Comparison of ENCODE assay signal across 1 cellular context in the genomic region with DNA sequence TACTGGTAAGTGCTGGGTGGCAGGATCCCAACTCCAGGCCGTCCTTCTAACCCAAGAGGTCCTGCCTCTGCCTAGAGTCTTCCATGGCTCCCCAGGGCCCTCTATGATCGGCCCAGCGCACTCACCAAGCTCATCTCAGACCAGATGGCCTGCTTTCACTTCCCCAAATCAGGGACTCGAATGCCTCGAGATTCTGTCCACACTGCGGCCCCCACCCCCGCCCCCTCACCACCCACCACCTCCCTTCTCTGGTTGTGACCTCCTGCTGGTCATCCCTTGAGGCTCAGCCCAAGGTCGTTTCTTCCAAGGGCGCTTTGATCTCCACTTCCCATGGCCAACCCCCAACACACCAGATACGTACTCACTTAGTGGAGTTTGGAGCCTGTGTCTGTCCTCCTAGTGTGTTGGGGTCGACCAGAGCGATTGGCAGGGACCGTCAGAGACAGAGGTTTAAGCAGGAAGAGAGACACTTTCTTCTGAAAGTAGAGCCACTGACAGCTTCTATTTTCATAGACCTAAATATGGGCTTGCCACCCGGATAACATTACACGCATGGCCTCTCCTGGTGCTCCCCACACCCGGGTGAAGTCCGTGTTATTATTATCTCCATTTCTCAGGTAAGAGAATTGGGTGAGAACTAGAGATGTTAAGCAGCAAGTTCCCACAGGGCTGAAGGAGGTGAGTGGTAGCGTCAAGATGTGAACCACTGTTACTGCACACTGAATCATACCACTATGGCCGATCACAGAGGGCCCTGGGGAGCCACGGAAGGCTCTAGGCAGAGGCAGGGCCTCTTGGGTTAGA.
A peak's percentile ranks its signal among the peaks of the same experiment; 100 is the strongest.
TF ChIP-seq lines count a peak whose summit lies in the region.

A gene with protein sequence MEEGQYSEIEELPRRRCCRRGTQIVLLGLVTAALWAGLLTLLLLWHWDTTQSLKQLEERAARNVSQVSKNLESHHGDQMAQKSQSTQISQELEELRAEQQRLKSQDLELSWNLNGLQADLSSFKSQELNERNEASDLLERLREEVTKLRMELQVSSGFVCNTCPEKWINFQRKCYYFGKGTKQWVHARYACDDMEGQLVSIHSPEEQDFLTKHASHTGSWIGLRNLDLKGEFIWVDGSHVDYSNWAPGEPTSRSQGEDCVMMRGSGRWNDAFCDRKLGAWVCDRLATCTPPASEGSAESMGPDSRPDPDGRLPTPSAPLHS (minus strand): TSS at position 478 of the 804 bp plus-strand sequence. CDS start 2,371 bp downstream, outside the sequence.

TF ChIP-seq in HepG2, 621 proteins besides CTCF, POLR2A, EP300 and RAD21 (continued from another document):
- TF ChIP-seq ZNF281 (CRISPR knock-in tag; IDR thresholded peaks at IDR 0.05; ENCODE audit: borderline replicate concordance) (peak; percentile 55; the same call in 1 of the 2 replicates), TFDP1 (CRISPR knock-in tag; IDR thresholded peaks at IDR 0.05; ENCODE audit: borderline replicate concordance) (no peak), TCF7 (IDR thresholded peaks at IDR 0.05; ENCODE audit: low read depth) (no peak), SMAD1 (CRISPR knock-in tag; IDR thresholded peaks at IDR 0.05; ENCODE audit: borderline replicate concordance, low read depth) (no peak), ZNF121 (CRISPR knock-in tag; IDR thresholded peaks at IDR 0.05) (no peak), ZNF18 (CRISPR knock-in tag; IDR thresholded peaks at IDR 0.05; ENCODE audit: insufficient replicate concordance) (no peak)
